9 cellular contexts compared by ENCODE assay signal in the genomic region with DNA sequence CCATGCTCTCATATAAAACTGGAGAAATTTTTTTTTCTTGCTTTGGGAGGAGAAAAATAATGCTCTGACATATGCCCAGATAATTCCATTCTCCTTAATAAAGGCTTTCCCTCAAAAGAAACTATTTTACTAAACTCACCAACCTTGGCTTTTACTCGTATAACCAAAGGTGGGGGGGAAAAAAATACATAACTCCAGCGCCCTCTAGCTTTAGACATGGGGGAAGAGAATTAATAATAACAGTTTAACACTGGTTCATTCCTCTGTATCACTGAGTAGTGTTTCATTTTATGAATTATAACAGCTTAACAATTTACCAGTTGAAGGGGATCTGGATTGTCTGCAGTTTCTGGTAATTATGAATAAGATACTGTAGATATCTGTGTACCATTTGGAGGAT.
A peak's percentile ranks its signal among the peaks of the same experiment; 100 is the strongest.
DNase-seq lines count a peak whose midpoint lies in the region; ATAC-seq and TF ChIP-seq lines count a peak whose summit lies in the region.
"Had no signal": no experiment of that assay in that cellular context is flagged by ENCODE, and none has a peak within 500 bp of the region (broad histone marks: within the 10 kb centered on the region; RNA-seq: fewer than 3 reads in every experiment).

No MANE protein-coding gene starts in this region.

- ATAC-seq in HG03045 (IDR thresholded peaks at IDR 0.05; ENCODE audit: unreplicated experiment): no peak
- ATAC-seq: T-helper 17 cell had no signal

- 4% methylated on average over 2 of the region's 2 CpGs for WGBS in liver
- WGBS in transverse colon (ENCODE audit: low coverage in 1 of 2), 2 donors: 0 to 1% methylated on average over 2 of the region's 2 CpGs

- TF ChIP-seq CTCF in HL-60 (IDR thresholded peaks at IDR 0.05; ENCODE audit: insufficient read depth, low read length) (peak; percentile 33), liver (IDR thresholded peaks at IDR 0.05; ENCODE audit: low read depth, low read length, missing input control) (peak; percentile 24), transverse colon (IDR thresholded peaks at IDR 0.05) (peak in 1 of 5 experiments; percentile 10)

- DNase-seq in EL: peak; percentile 11
- peak in 1 of 2 experiments; percentile 5 for DNase-seq in HL-60 (ENCODE audit: low read depth in 1 of 2, low spot score in 1 of 2)
- DNase-seq in SW480 (ENCODE audit: low spot score): peak; percentile 2
- DNase-seq in Ammon's horn (ENCODE audit: low spot score): no peak
- DNase-seq in T-helper 2 cell treated with Interferon-gamma antibody and Interleukin-4, amounts not matched to agents 5 μg/mL and 100 μg/mL, for 36 hours (ENCODE audit: low spot score): no peak
- no peak for DNase-seq in transverse colon
- DNase-seq: T-helper 17 cell had no signal

- TF ChIP-seq EP300 in transverse colon (IDR thresholded peaks at IDR 0.05; ENCODE audit: low read depth): no peak

- H3K4me3 ChIP-seq in HL-60 (replicated peaks; ENCODE audit: insufficient read depth, low read length): no peak overlapping the region
- H3K4me3 ChIP-seq in liver (ENCODE audit: low read depth in 1 of 3, low read length in 3 of 3): no peak overlapping the region
- no peak overlapping the region for H3K4me3 ChIP-seq in transverse colon

- no peak for TF ChIP-seq POLR2A in transverse colon (IDR thresholded peaks at IDR 0.05)

- H3K27ac Mint-ChIP-seq in T-helper 2 cell treated with Interferon-gamma antibody and Interleukin-4, amounts not matched to agents 5 μg/mL and 100 μg/mL, for 36 hours: no peak overlapping the region
- H3K27ac Mint-ChIP-seq: T-helper 17 cell had no signal

- H3K36me3 ChIP-seq in liver (ENCODE audit: control insufficient read depth in 4 of 4, insufficient read depth in 3 of 4, low read depth in 1 of 4, low read length in 3 of 4) (no peaks in the 10 kb centered on the region), transverse colon (no peaks in the 10 kb centered on the region)

- H3K36me3 Mint-ChIP-seq in T-helper 2 cell treated with Interferon-gamma antibody and Interleukin-4, amounts not matched to agents 5 μg/mL and 100 μg/mL, for 36 hours (ENCODE audit: low read depth): no peaks in the 10 kb centered on the region

- intact Hi-C loops in transverse colon (cut with DNase I; ENCODE audit: low total_unique reads): no loop called here

- H3K4me3 Mint-ChIP-seq in T-helper 2 cell treated with Interferon-gamma antibody and Interleukin-4, amounts not matched to agents 5 μg/mL and 100 μg/mL, for 36 hours: no peak overlapping the region
- H3K4me3 Mint-ChIP-seq: T-helper 17 cell had no signal

- H3K4me1 Mint-ChIP-seq in T-helper 2 cell treated with Interferon-gamma antibody and Interleukin-4, amounts not matched to agents 5 μg/mL and 100 μg/mL, for 36 hours (ENCODE audit: low read depth): no peaks in the 10 kb centered on the region
- H3K4me1 Mint-ChIP-seq: T-helper 17 cell had no signal

- in situ Hi-C loops in transverse colon (cut with MboI; ENCODE audit: low pct_ligation_motif_present in 1 of 4, low pct_unique_long_range_greater_than_20kb in 1 of 4, low sequenced_read_pairs in 3 of 4): no loop called here

- H3K27ac ChIP-seq in HL-60 (replicated peaks) (no peak overlapping the region), liver (ENCODE audit: low read depth in 1 of 2, low read length in 2 of 2) (no peak overlapping the region), transverse colon (no peak overlapping the region)

- H3K9ac ChIP-seq in liver (ENCODE audit: low read depth in 1 of 2, low read length in 2 of 2): no peak overlapping the region

- H3K9me3 Mint-ChIP-seq in T-helper 2 cell treated with Interferon-gamma antibody and Interleukin-4, amounts not matched to agents 5 μg/mL and 100 μg/mL, for 36 hours: peaks cover 9% of the 10 kb centered on the region

- H3K27me3 ChIP-seq in HL-60 (ENCODE audit: insufficient read depth, poor library complexity, severe bottlenecking) (no peaks in the 10 kb centered on the region), liver (ENCODE audit: control insufficient read depth in 4 of 4, insufficient read depth in 4 of 4, low read length in 3 of 4) (no peaks in the 10 kb centered on the region), transverse colon (no peaks in the 10 kb centered on the region)

- H3K27me3 Mint-ChIP-seq in T-helper 2 cell treated with Interferon-gamma antibody and Interleukin-4, amounts not matched to agents 5 μg/mL and 100 μg/mL, for 36 hours (ENCODE audit: low read depth): no peaks in the 10 kb centered on the region
- H3K27me3 Mint-ChIP-seq: T-helper 17 cell had no signal

- H3K9me3 ChIP-seq in liver (ENCODE audit: control insufficient read depth in 4 of 4, low read length in 3 of 4) (no peaks in the 10 kb centered on the region), transverse colon (no peaks in the 10 kb centered on the region)

- H3K4me1 ChIP-seq in liver (ENCODE audit: control insufficient read depth in 4 of 4, insufficient read depth in 4 of 4, low read length in 3 of 4) (no peaks in the 10 kb centered on the region), transverse colon (no peaks in the 10 kb centered on the region)

- TF ChIP-seq RAD21 in liver (IDR thresholded peaks at IDR 0.05): peak; percentile 26 to 47

TF ChIP-seq in liver, 16 proteins besides CTCF, POLR2A, EP300 and RAD21:
- TF ChIP-seq GABPA (IDR thresholded peaks at IDR 0.05 in 1 of 2, conservative IDR thresholded peaks at IDR 0.05 in 1 of 2): no peak
- no peak for TF ChIP-seq HNF4G (IDR thresholded peaks at IDR 0.05)
- TF ChIP-seq, protein P1, sequence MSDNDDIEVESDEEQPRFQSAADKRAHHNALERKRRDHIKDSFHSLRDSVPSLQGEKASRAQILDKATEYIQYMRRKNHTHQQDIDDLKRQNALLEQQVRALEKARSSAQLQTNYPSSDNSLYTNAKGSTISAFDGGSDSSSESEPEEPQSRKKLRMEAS (IDR thresholded peaks at IDR 0.05): no peak
- TF ChIP-seq HNF4A (conservative IDR thresholded peaks at IDR 0.05): no peak
- TF ChIP-seq TAF1 (conservative IDR thresholded peaks at IDR 0.05): no peak
- TF ChIP-seq, protein P2, sequence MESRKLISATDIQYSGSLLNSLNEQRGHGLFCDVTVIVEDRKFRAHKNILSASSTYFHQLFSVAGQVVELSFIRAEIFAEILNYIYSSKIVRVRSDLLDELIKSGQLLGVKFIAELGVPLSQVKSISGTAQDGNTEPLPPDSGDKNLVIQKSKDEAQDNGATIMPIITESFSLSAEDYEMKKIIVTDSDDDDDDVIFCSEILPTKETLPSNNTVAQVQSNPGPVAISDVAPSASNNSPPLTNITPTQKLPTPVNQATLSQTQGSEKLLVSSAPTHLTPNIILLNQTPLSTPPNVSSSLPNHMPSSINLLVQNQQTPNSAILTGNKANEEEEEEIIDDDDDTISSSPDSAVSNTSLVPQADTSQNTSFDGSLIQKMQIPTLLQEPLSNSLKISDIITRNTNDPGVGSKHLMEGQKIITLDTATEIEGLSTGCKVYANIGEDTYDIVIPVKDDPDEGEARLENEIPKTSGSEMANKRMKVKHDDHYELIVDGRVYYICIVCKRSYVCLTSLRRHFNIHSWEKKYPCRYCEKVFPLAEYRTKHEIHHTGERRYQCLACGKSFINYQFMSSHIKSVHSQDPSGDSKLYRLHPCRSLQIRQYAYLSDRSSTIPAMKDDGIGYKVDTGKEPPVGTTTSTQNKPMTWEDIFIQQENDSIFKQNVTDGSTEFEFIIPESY (IDR thresholded peaks at IDR 0.05): no peak
- no peak for TF ChIP-seq SP1 (IDR thresholded peaks at IDR 0.05)

Comparison
In these comparisons a context has a peak if more than half of its experiments do, and no peak if none do; other contexts are left out.
1. DNase-seq: peak in EL (single experiment) and SW480 (single experiment); none in Ammon's horn (single experiment), T-helper 2 cell treated with Interferon-gamma antibody and Interleukin-4, amounts not matched to agents 5 μg/mL and 100 μg/mL, for 36 hours (single experiment) and transverse colon (single experiment).